In genomic region chr1:161039546-161039945, GRCh38 we compare ENCODE assay signal across 13 cellular contexts. TPM values are rescaled to one million over a fixed set of nuclear protein-coding genes. Genes with fewer than 3 reads are reported as not detected.
DNase-seq lines count a peak whose midpoint lies in the region; ATAC-seq and TF ChIP-seq lines count a peak whose summit lies in the region.
"Had no signal": no experiment of that assay in that cellular context is flagged by ENCODE, and none has a peak within 500 bp of the region (broad histone marks: within the 10 kb centered on the region; RNA-seq: fewer than 3 reads in every experiment).

No MANE protein-coding gene starts in this region.

- H3K9me2 ChIP-seq in MM.1S (replicated peaks; ENCODE audit: insufficient read depth, low read length): no peaks in the 10 kb centered on the region

- no peaks in the 10 kb centered on the region for H3K9me3 Mint-ChIP-seq in Calu3 (ENCODE audit: low read depth, unreplicated experiment)
- H3K9me3 Mint-ChIP-seq in progenitor cell of endocrine pancreas (ENCODE audit: low read depth): no peaks in the 10 kb centered on the region

- H3K4me3 ChIP-seq in MM.1S (ENCODE audit: low read length): peak overlapping the region; percentile 83
- no peak overlapping the region for H3K4me3 ChIP-seq in colonic mucosa
- H3K4me3 ChIP-seq in gastroesophageal sphincter: no peak overlapping the region

- CTCF ChIA-PET in Calu3 (lab: Charles Lee): interaction anchor here (1.0 to 1.2 kb wide), 2 partner anchors 44 to 59 kb away, joined by 3 read pairs; no protein-coding TSS in a partner anchor

- peak overlapping the region; percentile 85 for H3K4me2 ChIP-seq in MM.1S (ENCODE audit: low read depth, low read length)

- no peak for TF ChIP-seq CTCF in Calu3 (IDR thresholded peaks at IDR 0.05; ENCODE audit: unreplicated experiment)
- TF ChIP-seq CTCF in MM.1S (IDR thresholded peaks at IDR 0.05; ENCODE audit: low read length): no peak
- TF ChIP-seq CTCF in colonic mucosa (IDR thresholded peaks at IDR 0.05): no peak
- no peak for TF ChIP-seq CTCF in progenitor cell of endocrine pancreas (IDR thresholded peaks at IDR 0.05; ENCODE audit: unreplicated experiment)
- TF ChIP-seq CTCF in gastroesophageal sphincter (IDR thresholded peaks at IDR 0.05): no peak

- H3K9ac ChIP-seq in MM.1S (ENCODE audit: low read length): peak overlapping the region; percentile 72; the same call in 1 of the 2 replicates
- H3K9ac ChIP-seq in colonic mucosa (ENCODE audit: low read depth in 2 of 2, low read length in 2 of 2): peak overlapping the region in 1 of 2 donors; percentile 58

- H3K36me3 Mint-ChIP-seq in Calu3 (ENCODE audit: insufficient read depth, unreplicated experiment) (peaks cover 49% of the 10 kb centered on the region), progenitor cell of endocrine pancreas (ENCODE audit: insufficient read depth) (peaks cover 10% of the 10 kb centered on the region)

- H4K20me1 ChIP-seq in MM.1S (ENCODE audit: insufficient read depth, low read length): no peaks in the 10 kb centered on the region

- H3K9me3 ChIP-seq in MM.1S (replicated peaks; ENCODE audit: insufficient read depth, low read length) (no peaks in the 10 kb centered on the region), colonic mucosa (no peaks in the 10 kb centered on the region), gastroesophageal sphincter (no peaks in the 10 kb centered on the region)
- H3K9me3 ChIP-seq: esophagus squamous epithelium had no signal

- no peaks in the 10 kb centered on the region for H3K27me3 ChIP-seq in MM.1S (replicated peaks; ENCODE audit: insufficient read depth, low read length)
- no peaks in the 10 kb centered on the region for H3K27me3 ChIP-seq in colonic mucosa
- no peaks in the 10 kb centered on the region for H3K27me3 ChIP-seq in gastroesophageal sphincter
- H3K27me3 ChIP-seq: brain microvascular endothelial cell, esophagus squamous epithelium had no signal

- no peaks in the 10 kb centered on the region for H3K27me3 Mint-ChIP-seq in Calu3 (ENCODE audit: unreplicated experiment)
- no peaks in the 10 kb centered on the region for H3K27me3 Mint-ChIP-seq in progenitor cell of endocrine pancreas

- intact Hi-C loops in Calu3 (cut with micrococcal nuclease; ENCODE audit: unreplicated experiment) (no loop called here), colonic mucosa (cut with DNase I) (no loop called here)

- H3K4me1 Mint-ChIP-seq in Calu3 (ENCODE audit: low read depth, unreplicated experiment) (peaks cover 9% of the 10 kb centered on the region), progenitor cell of endocrine pancreas (ENCODE audit: low read depth) (peaks cover 17% of the 10 kb centered on the region)

- TF ChIP-seq EP300 in gastroesophageal sphincter (IDR thresholded peaks at IDR 0.05): no peak

- H2AFZ ChIP-seq in MM.1S (ENCODE audit: low read length): no peak overlapping the region

- H3K27ac Mint-ChIP-seq in Calu3 (ENCODE audit: unreplicated experiment) (peak overlapping the region; percentile 45), progenitor cell of endocrine pancreas (peak overlapping the region; percentile 83)

- H3F3A ChIP-seq in MM.1S (ENCODE audit: insufficient read depth, low read length): peaks cover 15% of the 10 kb centered on the region

- H3K36me3 ChIP-seq in MM.1S (replicated peaks; ENCODE audit: insufficient read depth, low read length): peaks cover 10% of the 10 kb centered on the region
- peaks cover 10% of the 10 kb centered on the region for H3K36me3 ChIP-seq in colonic mucosa
- peaks cover 2 to 44% of the 10 kb centered on the region in 2 donors for H3K36me3 ChIP-seq in gastroesophageal sphincter

- BruUV-seq in Calu3 (replicated peaks; lab: Mats Ljungman, UMichigan): no TSS peak

- WGBS in gastroesophageal sphincter (ENCODE audit: low coverage in 1 of 2), 2 donors: 92% methylated on average over 2 of the region's 5 CpGs; no CpG with 5 or more reads in 1 of the 2 donors

- H3K27ac ChIP-seq in MM.1S (ENCODE audit: low read length) (peak overlapping the region; percentile 40; the same call in 1 of the 2 replicates), colonic mucosa (peak overlapping the region; percentile 86), gastroesophageal sphincter (no peak overlapping the region)
- H3K27ac ChIP-seq: brain microvascular endothelial cell had no signal

- peaks cover 48% of the 10 kb centered on the region for H3K79me2 ChIP-seq in MM.1S (ENCODE audit: low read length)

- peak overlapping the region; percentile 95 for H3K4me3 Mint-ChIP-seq in Calu3 (ENCODE audit: low read depth, unreplicated experiment)
- H3K4me3 Mint-ChIP-seq in progenitor cell of endocrine pancreas (ENCODE audit: low read depth): peak overlapping the region; percentile 71

- ATAC-seq in GM19035 (IDR thresholded peaks at IDR 0.05; ENCODE audit: unreplicated experiment): no peak
- ATAC-seq in GM19463 (IDR thresholded peaks at IDR 0.05; ENCODE audit: unreplicated experiment): no peak
- ATAC-seq in gastroesophageal sphincter: no peak

- no peak for TF ChIP-seq POLR2A in gastroesophageal sphincter (IDR thresholded peaks at IDR 0.05)

- DNase-seq in Calu3 (no peak), MM.1S (peak; percentile 9), colonic mucosa (no peak), progenitor cell of endocrine pancreas (ENCODE audit: low spot score, unreplicated experiment) (no peak), NCI-H2227 treated with DMSO at 0.1 percent for 48 hours (lab: John Stamatoyannopoulos, UW) (no peak)
- DNase-seq: brain microvascular endothelial cell, esophagus squamous epithelium, MV-4-11 had no signal

- H3K4me1 ChIP-seq in MM.1S (ENCODE audit: low read length) (peaks cover 12% of the 10 kb centered on the region), colonic mucosa (peaks cover 16% of the 10 kb centered on the region), gastroesophageal sphincter (peaks cover 0 to 47% (median 8%) of the 10 kb centered on the region in 3 donors)

RNA-seq across cellular contexts. Expression of gene TSTD1, which starts 0.8 kb away (rescaled TPM):
- total RNA-seq in Calu3 (2022) (67.6 and 74.1 TPM in 2 replicates), colonic mucosa (10 to 100 TPM; 74.7 to 87.8 TPM), progenitor cell of endocrine pancreas (52.0 and 54.7 TPM in 2 replicates), gastroesophageal sphincter (10 to 100 TPM; 18.1 to 52.1 (median 29.4) TPM)

RNA-seq across cellular contexts. Expression of gene USF1, which starts 6.2 kb away (rescaled TPM):
- total RNA-seq in Calu3 (2022): 72.1 and 75.4 TPM in 2 replicates
- total RNA-seq in colonic mucosa: 10 to 100 TPM; 63.6 TPM
- 79.9 and 88.7 TPM in 2 replicates for total RNA-seq in progenitor cell of endocrine pancreas
- 10 to 100 TPM; 50.9 to 79.4 (median 60.5) TPM for total RNA-seq in gastroesophageal sphincter

RNA-seq across cellular contexts. Expression of gene F11R, which starts 18.6 kb away (rescaled TPM):
- total RNA-seq in Calu3 (2022) (157 and 173 TPM in 2 replicates), colonic mucosa (100 to 1,000 TPM; 134 to 179 TPM), progenitor cell of endocrine pancreas (149 and 156 TPM in 2 replicates), gastroesophageal sphincter (10 to 100 TPM in 1 of 4 donors, 1 to 10 TPM in 3; 4.5 to 28.2 (median 9.9) TPM)

RNA-seq across cellular contexts. Expression of gene ARHGAP30, which starts 30.1 kb away (rescaled TPM):
- 1.7 and 2.9 TPM in 2 replicates for total RNA-seq in Calu3 (2022)
- 1 to 10 TPM; 3.5 to 5.3 TPM for total RNA-seq in colonic mucosa
- total RNA-seq in progenitor cell of endocrine pancreas: 0.20 TPM in 1 of 2 replicates, not detected in the other
- total RNA-seq in gastroesophageal sphincter: 10 to 100 TPM in 1 of 4 donors, 1 to 10 TPM in 3; 1.9 to 11.6 (median 4.4) TPM
- total RNA-seq: myocyte, SK-MEL-5 had no signal

RNA-seq across cellular contexts. Expression of gene NECTIN4, which starts 49.8 kb away (rescaled TPM):
- total RNA-seq in Calu3 (2022) (24.9 and 42.4 TPM in 2 replicates), colonic mucosa (1 to 10 TPM; 4.6 to 7.8 TPM), progenitor cell of endocrine pancreas (1.9 and 2.4 TPM in 2 replicates), gastroesophageal sphincter (1 to 10 TPM in 1 of 4 donors, under 1 TPM in 1, not detected in 2; 0.27 to 1.9 TPM)

Comparison
In these comparisons a context has a peak if more than half of its experiments do, and no peak if none do; other contexts are left out.
1. H3K27ac ChIP-seq: peak in MM.1S (single experiment) and colonic mucosa (single experiment); none in gastroesophageal sphincter (0 of 4).